1 cellular context compared by ENCODE assay signal in the genomic region with DNA sequence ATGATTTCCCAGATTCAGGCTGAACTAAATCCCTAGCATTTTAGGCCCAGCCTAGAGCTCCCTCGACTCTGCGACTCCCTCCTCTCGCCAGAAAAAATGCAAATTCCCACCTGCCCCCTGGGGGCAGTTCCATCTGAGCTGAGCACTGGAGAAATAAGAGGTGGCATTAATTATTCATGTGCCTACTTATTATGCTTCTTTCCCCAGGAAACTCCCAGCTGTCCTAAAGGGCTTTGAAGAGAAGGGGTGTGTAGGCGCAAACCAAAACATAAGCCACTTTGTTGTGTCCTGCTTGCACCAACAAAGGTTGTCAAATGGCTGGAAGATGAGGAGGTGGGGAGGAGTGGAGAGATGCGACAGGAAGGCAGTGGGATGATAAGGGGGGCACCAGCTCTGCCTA.
TF ChIP-seq lines count a peak whose summit lies in the region.

No MANE protein-coding gene starts in this region.

TF ChIP-seq in H1, 55 proteins besides CTCF, POLR2A, EP300 and RAD21 (continued from another document):
- TF ChIP-seq SP4 (IDR thresholded peaks at IDR 0.05; ENCODE audit: low read length) (no peak), BRCA1 (IDR thresholded peaks at IDR 0.05; ENCODE audit: low read depth, low read length) (no peak), EZH2 (IDR thresholded peaks at IDR 0.05; ENCODE audit: low read depth, low read length, severe bottlenecking) (no peak), SP1 (IDR thresholded peaks at IDR 0.05; ENCODE audit: low read depth, low read length) (peak; percentile 4; the same call in 1 of the 2 replicates), NRF1 (IDR thresholded peaks at IDR 0.05; ENCODE audit: low read depth, low read length) (no peak), SUZ12 (IDR thresholded peaks at IDR 0.05; ENCODE audit: low read length) (no peak)
- TF ChIP-seq, protein P1, sequence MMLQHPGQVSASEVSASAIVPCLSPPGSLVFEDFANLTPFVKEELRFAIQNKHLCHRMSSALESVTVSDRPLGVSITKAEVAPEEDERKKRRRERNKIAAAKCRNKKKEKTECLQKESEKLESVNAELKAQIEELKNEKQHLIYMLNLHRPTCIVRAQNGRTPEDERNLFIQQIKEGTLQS (IDR thresholded peaks at IDR 0.05; ENCODE audit: insufficient read depth, low read depth, low read length), result no peak
